Comparison of ENCODE assay signal across 27 cellular contexts in the genomic region with DNA sequence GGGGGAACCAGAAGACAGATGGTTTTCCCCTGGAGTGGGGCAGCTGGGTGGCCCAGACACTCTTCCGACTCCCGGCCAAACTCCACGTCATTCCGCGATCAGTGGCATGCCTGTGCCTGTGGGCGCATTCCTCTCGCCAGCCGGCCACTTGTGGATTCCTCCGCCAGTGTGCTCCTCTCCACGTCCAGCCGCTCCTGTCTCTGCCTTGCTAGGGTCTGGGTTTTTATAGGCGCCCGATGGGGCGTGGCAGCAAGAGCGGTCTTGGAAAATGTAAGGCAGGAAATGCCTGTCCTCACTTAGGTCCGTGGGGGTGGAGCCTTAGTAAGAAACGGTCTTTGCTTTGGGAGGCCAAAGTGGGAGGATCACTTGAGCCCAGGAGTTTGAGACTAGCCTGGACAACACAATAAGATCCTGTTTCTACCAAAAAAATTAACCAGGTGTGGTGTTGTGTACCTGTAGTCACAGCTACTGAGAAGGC.
A peak's percentile ranks its signal among the peaks of the same experiment; 100 is the strongest.
DNase-seq lines count a peak whose midpoint lies in the region; ATAC-seq and TF ChIP-seq lines count a peak whose summit lies in the region.
"Had no signal": no experiment of that assay in that cellular context is flagged by ENCODE, and none has a peak within 500 bp of the region (broad histone marks: within the 10 kb centered on the region; RNA-seq: fewer than 3 reads in every experiment).

No MANE protein-coding gene starts in this region.

- no peak for TF ChIP-seq CTCF in H9 (conservative IDR thresholded peaks at IDR 0.05)
- no peak for TF ChIP-seq CTCF in sigmoid colon (IDR thresholded peaks at IDR 0.05)

- peaks cover 11 to 18% of the 10 kb centered on the region in 2 experiments for H3K4me1 Mint-ChIP-seq in H9

- H3K14ac ChIP-seq in H9 (ENCODE audit: insufficient read depth, low read length) = no peak overlapping the region

- no peak overlapping the region for H2AK5ac ChIP-seq in H9 (ENCODE audit: insufficient read length, low read length)

- H3K36me3 Mint-ChIP-seq in H9 (ENCODE audit: insufficient read depth in 1 of 3, low read depth in 3 of 3) = no peaks in the 10 kb centered on the region
- H3K36me3 Mint-ChIP-seq: activated CD4-positive, alpha-beta memory T cell treated with anti-CD3 and anti-CD28 coated beads for 36 hours; CD4-positive, CD25-positive, alpha-beta regulatory T cell; natural killer cell treated with Interleukin-12 subunit alpha and Interleukin-12 subunit beta and Interleukin-15 and Interleukin-18, amount 100 ng/mL, for 72 hours had no signal

- H3T11ph ChIP-seq in H9 (ENCODE audit: low read length) = no peak overlapping the region

- no peak overlapping the region for H3K4me3 Mint-ChIP-seq in H9
- H3K4me3 Mint-ChIP-seq: activated CD4-positive, alpha-beta memory T cell treated with anti-CD3 and anti-CD28 coated beads for 36 hours; activated naive CD4-positive, alpha-beta T cell treated with anti-CD3 and anti-CD28 coated beads for 36 hours; activated T-helper 1 cell treated with anti-CD3 and anti-CD28 coated beads, Interleukin-12 subunit alpha, Interleukin-12 subunit beta, Interleukin-2, Interleukin-4 antibody, amounts not matched to agents 30 ng/mL and 10 ng/mL and 1 ng/mL, durations not matched to agents 14 hours and 24 hours and 36 hours; CD4-positive, CD25-positive, alpha-beta regulatory T cell; natural killer cell treated with Interleukin-12 subunit alpha and Interleukin-12 subunit beta and Interleukin-15 and Interleukin-18, amount 100 ng/mL, for 72 hours had no signal

- no peak for ATAC-seq in HG03460 (IDR thresholded peaks at IDR 0.05; ENCODE audit: unreplicated experiment)
- ATAC-seq in GM21723 (IDR thresholded peaks at IDR 0.05; ENCODE audit: unreplicated experiment) = no peak
- no peak for ATAC-seq in GM21825 (IDR thresholded peaks at IDR 0.05; ENCODE audit: unreplicated experiment)
- ATAC-seq: activated CD4-positive, CD25-positive, alpha-beta regulatory T cell treated with anti-CD3 and anti-CD28 coated beads, Interleukin-2, amount 50 U/mL, for 24 hours; body of pancreas; lower lobe of right lung had no signal

- no peaks in the 10 kb centered on the region for H3K27me3 ChIP-seq in H9 (ENCODE audit: insufficient read depth, low read length)
- peaks cover 0 to 34% (median 4%) of the 10 kb centered on the region in 3 donors for H3K27me3 ChIP-seq in sigmoid colon
- H3K27me3 ChIP-seq: body of pancreas had no signal

- H3K9me3 ChIP-seq in H9 (ENCODE audit: control insufficient read depth, low read depth, low read length) (no peaks in the 10 kb centered on the region), sigmoid colon (no peaks in the 10 kb centered on the region)
- H3K9me3 ChIP-seq: A549, body of pancreas, esophagus squamous epithelium, heart left ventricle, lower lobe of right lung, mucosa of descending colon, spleen, stomach, tibial artery had no signal

- H3K9ac ChIP-seq in H9 (ENCODE audit: extremely low read depth, insufficient read length, low read length) = no peak overlapping the region

- H2BK120ac ChIP-seq in H9 (ENCODE audit: low read depth, low read length, poor library complexity, severe bottlenecking) = no peak overlapping the region

- no CpG with 5 or more reads among the region's 17 CpGs for WGBS in H9 (ENCODE audit: extremely low coverage, insufficient read length, low lambda C conversion rate)
- WGBS in sigmoid colon, 2 donors = 76 to 83% methylated on average over 17 of the region's 17 CpGs

- no peak overlapping the region for H4K5ac ChIP-seq in H9 (ENCODE audit: insufficient read length, low read depth, low read length)

- no peak overlapping the region for H4K8ac ChIP-seq in H9 (replicated peaks; ENCODE audit: insufficient read length, low read depth, low read length)

- H3K79me1 ChIP-seq in H9 (ENCODE audit: insufficient read depth, low read depth, low read length, poor library complexity, severe bottlenecking) = no peaks in the 10 kb centered on the region

- intact Hi-C loops in sigmoid colon (cut with DNase I) = no loop called here

- no peak overlapping the region for H2BK20ac ChIP-seq in H9 (ENCODE audit: low read depth, low read length, poor library complexity, severe bottlenecking)

- H3K23ac ChIP-seq in H9 (ENCODE audit: insufficient read length, low read depth, low read length) = no peak overlapping the region

- peak; percentile 16 for DNase-seq in activated CD4-positive, CD25-positive, alpha-beta regulatory T cell treated with anti-CD3 and anti-CD28 coated beads, Interleukin-2, amount 50 U/mL, for 72 hours
- DNase-seq in activated CD4-positive, CD25-positive, alpha-beta regulatory T cell (lab: John Stamatoyannopoulos, UW) = no peak
- DNase-seq in H9 = peak; percentile 31
- DNase-seq in islet precursor cell = peak; percentile 53
- peak; percentile 47 for DNase-seq in sigmoid colon
- DNase-seq: activated CD4-positive, alpha-beta memory T cell treated with anti-CD3 and anti-CD28 coated beads for 36 hours; CD4-positive, CD25-positive, alpha-beta regulatory T cell; esophagus squamous epithelium; heart left ventricle; lower lobe of right lung; mucosa of descending colon; NCI-H1436 treated with DMSO at 0.1 percent for 48 hours; NCI-H510A; spleen; stomach; T-helper 1 cell had no signal

- H3K4me3 ChIP-seq in sigmoid colon = no peak overlapping the region
- H3K4me3 ChIP-seq: A549, body of pancreas, esophagus squamous epithelium, heart left ventricle, lower lobe of right lung, mucosa of descending colon, spleen, stomach, tibial artery had no signal

- no peak overlapping the region for H3K4me2 ChIP-seq in H9 (ENCODE audit: insufficient read depth, insufficient read length, low read length)
- H3K4me2 ChIP-seq: A549 had no signal

- TF ChIP-seq POLR2A in sigmoid colon (IDR thresholded peaks at IDR 0.05) = no peak

- no peak overlapping the region for H3K27ac ChIP-seq in H9 (ENCODE audit: insufficient read length, low read depth, low read length)
- no peak overlapping the region for H3K27ac ChIP-seq in sigmoid colon
- H3K27ac ChIP-seq: A549, body of pancreas, esophagus squamous epithelium, heart left ventricle, lower lobe of right lung, RWPE1, spleen, stomach, tibial artery had no signal

- no peaks in the 10 kb centered on the region for H3K4me1 ChIP-seq in H9 (ENCODE audit: insufficient read depth, low read length)
- no peaks in the 10 kb centered on the region for H3K4me1 ChIP-seq in sigmoid colon
- H3K4me1 ChIP-seq: A549, body of pancreas, stomach, tibial artery had no signal

- no peaks in the 10 kb centered on the region; a peak in 1 of 5 replicates for H3K9me3 Mint-ChIP-seq in H9
- H3K9me3 Mint-ChIP-seq: activated CD4-positive, alpha-beta memory T cell treated with anti-CD3 and anti-CD28 coated beads for 36 hours; activated naive CD4-positive, alpha-beta T cell treated with anti-CD3 and anti-CD28 coated beads for 36 hours; activated T-helper 1 cell treated with anti-CD3 and anti-CD28 coated beads, Interleukin-12 subunit alpha, Interleukin-12 subunit beta, Interleukin-2, Interleukin-4 antibody, amounts not matched to agents 30 ng/mL and 10 ng/mL and 1 ng/mL, durations not matched to agents 14 hours and 24 hours and 36 hours; CD4-positive, CD25-positive, alpha-beta regulatory T cell; natural killer cell treated with Interleukin-12 subunit alpha and Interleukin-12 subunit beta and Interleukin-15 and Interleukin-18, amount 100 ng/mL, for 72 hours had no signal

- H2BK12ac ChIP-seq in H9 (ENCODE audit: insufficient read length, low read depth, low read length) = no peak overlapping the region

- no peak overlapping the region for H2BK5ac ChIP-seq in H9 (ENCODE audit: insufficient read length, low read length)

- no peaks in the 10 kb centered on the region for H3K79me2 ChIP-seq in H9 (ENCODE audit: insufficient read depth, low read length)

- H2BK15ac ChIP-seq in H9 (ENCODE audit: low read depth, low read length) = no peak overlapping the region

- no peak overlapping the region for H3K4ac ChIP-seq in H9 (ENCODE audit: low read depth, low read length)

- no peak overlapping the region for H3K56ac ChIP-seq in H9 (ENCODE audit: insufficient read length, low read depth, low read length)

- TF ChIP-seq EP300 in sigmoid colon (IDR thresholded peaks at IDR 0.05) = no peak

- no peaks in the 10 kb centered on the region for H3K36me3 ChIP-seq in sigmoid colon
- H3K36me3 ChIP-seq: esophagus squamous epithelium, heart left ventricle, lower lobe of right lung, spleen, stomach, tibial artery had no signal

- H3K27me3 Mint-ChIP-seq in H9 (ENCODE audit: low read depth) = peaks cover 11% of the 10 kb centered on the region

- no peaks in the 10 kb centered on the region for H3K23me2 ChIP-seq in H9 (ENCODE audit: insufficient read length, low read depth, low read length, poor library complexity, severe bottlenecking)

- no peak overlapping the region for H2AFZ ChIP-seq in H9 (ENCODE audit: low read length)

- no peak overlapping the region for H3K18ac ChIP-seq in H9 (ENCODE audit: insufficient read length, low read depth, low read length)

- H3K27ac Mint-ChIP-seq in H9 = no peak overlapping the region
- H3K27ac Mint-ChIP-seq: activated CD4-positive, alpha-beta memory T cell treated with anti-CD3 and anti-CD28 coated beads for 36 hours; activated naive CD4-positive, alpha-beta T cell treated with anti-CD3 and anti-CD28 coated beads for 36 hours; activated T-helper 1 cell treated with anti-CD3 and anti-CD28 coated beads, Interleukin-12 subunit alpha, Interleukin-12 subunit beta, Interleukin-2, Interleukin-4 antibody, amounts not matched to agents 30 ng/mL and 10 ng/mL and 1 ng/mL, durations not matched to agents 14 hours and 24 hours and 36 hours; CD4-positive, CD25-positive, alpha-beta regulatory T cell; natural killer cell treated with Interleukin-12 subunit alpha and Interleukin-12 subunit beta and Interleukin-15 and Interleukin-18, amount 100 ng/mL, for 72 hours had no signal

- H4K91ac ChIP-seq in H9 (ENCODE audit: insufficient read length, low read depth, low read length) = no peak overlapping the region

- H4K20me1 ChIP-seq in H9 (ENCODE audit: control insufficient read depth, insufficient read depth, insufficient read length) = no peaks in the 10 kb centered on the region

Comparison
In these comparisons a context has a peak if more than half of its experiments do, and no peak if none do; other contexts are left out.
1. DNase-seq: peak in activated CD4-positive, CD25-positive, alpha-beta regulatory T cell treated with anti-CD3 and anti-CD28 coated beads, Interleukin-2, amount 50 U/mL, for 72 hours (single experiment), H9 (single experiment), islet precursor cell (single experiment) and sigmoid colon (single experiment); none in activated CD4-positive, CD25-positive, alpha-beta regulatory T cell (0 of 4).